ENCODE assay signal across 9 cellular contexts in genomic region chr10:127694580-127695193, GRCh38. TPM values are rescaled to one million over a fixed set of nuclear protein-coding genes. Genes with fewer than 3 reads are reported as not detected.
DNase-seq lines count a peak whose midpoint lies in the region; ATAC-seq, FAIRE-seq and TF ChIP-seq lines count a peak whose summit lies in the region.
"Had no signal": no experiment of that assay in that cellular context is flagged by ENCODE, and none has a peak within 500 bp of the region (broad histone marks: within the 10 kb centered on the region; RNA-seq: fewer than 3 reads in every experiment).

No MANE protein-coding gene starts in this region.

- no peaks in the 10 kb centered on the region for H3K36me3 ChIP-seq in kidney (ENCODE audit: control insufficient read depth in 1 of 2, insufficient read depth in 2 of 2, low read length in 2 of 2)

- no peaks in the 10 kb centered on the region for H3K4me1 ChIP-seq in kidney (ENCODE audit: control insufficient read depth in 1 of 2, insufficient read depth in 1 of 2, low read depth in 1 of 2, low read length in 2 of 2)

- H3K4me3 Mint-ChIP-seq in T-helper 2 cell treated with Interferon-gamma antibody and Interleukin-4, amounts not matched to agents 5 μg/mL and 100 μg/mL, for 36 hours, result no peak overlapping the region

- H3K4me3 ChIP-seq in kidney (ENCODE audit: low read length in 2 of 2), result no peak overlapping the region

- no peaks in the 10 kb centered on the region for H3K9me3 Mint-ChIP-seq in T-helper 2 cell treated with Interferon-gamma antibody and Interleukin-4, amounts not matched to agents 5 μg/mL and 100 μg/mL, for 36 hours

- no peak overlapping the region for H3K27ac ChIP-seq in kidney (ENCODE audit: low read depth in 2 of 2, low read length in 2 of 2)

- in situ Hi-C loops in GM13977 (cut with MboI; ENCODE audit: low pct_unique_long_range_greater_than_20kb, low sequenced_read_pairs, unreplicated experiment), result no loop called here

- no peaks in the 10 kb centered on the region for H3K4me1 Mint-ChIP-seq in T-helper 2 cell treated with Interferon-gamma antibody and Interleukin-4, amounts not matched to agents 5 μg/mL and 100 μg/mL, for 36 hours (ENCODE audit: low read depth)

- H3K27ac Mint-ChIP-seq in T-helper 2 cell treated with Interferon-gamma antibody and Interleukin-4, amounts not matched to agents 5 μg/mL and 100 μg/mL, for 36 hours, result no peak overlapping the region

- H3K9me3 ChIP-seq in kidney (ENCODE audit: control insufficient read depth in 1 of 2, low read length in 2 of 2), result no peaks in the 10 kb centered on the region

- no peak for FAIRE-seq in HTR-8/SVneo (lab: Jason Lieb, UNC)
- no peak for FAIRE-seq in kidney (lab: Jason Lieb, UNC)

- no peak overlapping the region for H3K9ac ChIP-seq in kidney (ENCODE audit: low read length in 2 of 2)

- DNase-seq in AG20443 (ENCODE audit: low spot score) (peak; percentile 24), GM13977 (ENCODE audit: low spot score) (peak; percentile 26), HTR-8/SVneo (ENCODE audit: insufficient read length, low spot score) (peak; percentile 13), kidney (no peak), NCI-H2029 treated with DMSO at 0.1 percent for 48 hours (lab: John Stamatoyannopoulos, UW) (no peak), left lobe of liver (ENCODE audit: low spot score) (no peak)
- peak; percentile 12 for DNase-seq in T-helper 2 cell treated with Interferon-gamma antibody and Interleukin-4, amounts not matched to agents 5 μg/mL and 100 μg/mL, for 36 hours (ENCODE audit: low spot score)

- intact Hi-C loops in kidney (cut with DNase I), result no loop called here

- no peaks in the 10 kb centered on the region for H3K36me3 Mint-ChIP-seq in T-helper 2 cell treated with Interferon-gamma antibody and Interleukin-4, amounts not matched to agents 5 μg/mL and 100 μg/mL, for 36 hours (ENCODE audit: low read depth)

- no peaks in the 10 kb centered on the region for H3K27me3 Mint-ChIP-seq in T-helper 2 cell treated with Interferon-gamma antibody and Interleukin-4, amounts not matched to agents 5 μg/mL and 100 μg/mL, for 36 hours (ENCODE audit: low read depth)

- no peak for ATAC-seq in GM19035 (IDR thresholded peaks at IDR 0.05; ENCODE audit: unreplicated experiment)
- no peak for ATAC-seq in left lobe of liver

- peak; percentile 55 for TF ChIP-seq CTCF in GM13977 (IDR thresholded peaks at IDR 0.05; ENCODE audit: extremely low read depth, insufficient read depth, missing control alignments)
- peak; percentile 7 for TF ChIP-seq CTCF in kidney (IDR thresholded peaks at IDR 0.05; ENCODE audit: borderline replicate concordance, extremely low read depth, insufficient read depth)

RNA-seq across cellular contexts. Expression of gene FOXI2, which starts 42.3 kb away (rescaled TPM):
- total RNA-seq in kidney, result 1.1 TPM
- polyA plus RNA-seq in kidney (ENCODE audit: insufficient read depth, low read depth, low replicate concordance), result 1.5 TPM
- not detected for total RNA-seq in left lobe of liver
- total RNA-seq: temporal lobe had no signal

Comparison
In these comparisons a context has a peak if more than half of its experiments do, and no peak if none do; other contexts are left out.
1. DNase-seq: peak in AG20443 (single experiment), GM13977 (single experiment), HTR-8/SVneo (single experiment) and T-helper 2 cell treated with Interferon-gamma antibody and Interleukin-4, amounts not matched to agents 5 μg/mL and 100 μg/mL, for 36 hours (single experiment); none in kidney (single experiment), NCI-H2029 treated with DMSO at 0.1 percent for 48 hours (single experiment) and left lobe of liver (single experiment).